Comparison of ENCODE assay signal across 20 cellular contexts in the genomic region with DNA sequence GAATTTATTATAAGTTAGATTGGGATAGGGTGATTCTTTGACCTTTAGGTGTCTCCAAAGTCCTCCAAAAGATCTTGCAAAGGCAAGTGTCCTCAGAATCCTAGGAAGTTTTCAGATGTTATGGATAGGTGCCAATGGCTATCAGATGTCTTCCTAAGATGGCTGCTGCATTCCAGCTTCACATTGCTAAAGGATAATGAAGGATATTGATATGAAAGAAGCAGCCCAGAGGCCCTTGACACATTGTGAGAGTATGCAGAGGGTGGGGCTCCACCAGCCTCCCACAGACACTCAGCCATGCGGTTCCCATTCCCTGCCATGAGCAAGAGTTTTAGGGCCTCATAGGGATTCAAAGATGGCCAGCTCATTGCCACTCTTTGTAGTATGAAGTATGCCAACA. TPM values are rescaled to one million over a fixed set of nuclear protein-coding genes. Genes with fewer than 3 reads are reported as not detected.
DNase-seq lines count a peak whose midpoint lies in the region; TF ChIP-seq lines count a peak whose summit lies in the region.
"Had no signal": no experiment of that assay in that cellular context is flagged by ENCODE, and none has a peak within 500 bp of the region (broad histone marks: within the 10 kb centered on the region; RNA-seq: fewer than 3 reads in every experiment).

No MANE protein-coding gene starts in this region.

- no peak overlapping the region for H3K4me3 ChIP-seq in AG10803 (ENCODE audit: low read length)
- H3K4me3 ChIP-seq: HAP-1, K562, PC-9 had no signal

- H3K9me3 Mint-ChIP-seq in HFFc6, result peaks cover 19% of the 10 kb centered on the region; the same call in 1 of the 2 replicates
- peaks cover 10 to 19% (median 11%) of the 10 kb centered on the region in 7 donors for H3K9me3 Mint-ChIP-seq in CD14-positive monocyte

- intact Hi-C loops in CD14-positive monocyte (cut with micrococcal nuclease), result no loop called here

- DNase-seq in AG10803 (ENCODE audit: low read depth), result peak; percentile 35
- peak; percentile 15 for DNase-seq in HFFc6
- peak; percentile 69 for DNase-seq in T1000 (lab: John Stamatoyannopoulos, UW)
- DNase-seq in iris pigment epithelial cell (ENCODE audit: low read depth), result peak; percentile 7
- no peak for DNase-seq in CD14-positive monocyte (ENCODE audit: low spot score)
- DNase-seq in retina, result no peak
- no peak for DNase-seq in inferior parietal cortex (ENCODE audit: extremely low spot score)
- DNase-seq in SHP77 (lab: John Stamatoyannopoulos, UW), result no peak
- DNase-seq: AML-193; Caco-2; CD4-positive, CD25-positive, alpha-beta regulatory T cell; NCI-H1436; NCI-H2081; NCI-H510A; NCI-H82; PC-9 had no signal

- H3K27ac Mint-ChIP-seq in HFFc6 (no peak overlapping the region), CD14-positive monocyte (no peak overlapping the region)
- H3K27ac Mint-ChIP-seq: CD4-positive, CD25-positive, alpha-beta regulatory T cell had no signal

- H3K4me1 Mint-ChIP-seq in HFFc6 (ENCODE audit: low read depth) (no peaks in the 10 kb centered on the region), CD14-positive monocyte (no peaks in the 10 kb centered on the region)
- H3K4me1 Mint-ChIP-seq: CD4-positive, CD25-positive, alpha-beta regulatory T cell had no signal

- no peaks in the 10 kb centered on the region; the same call in 1 of the 2 replicates for H3K36me3 Mint-ChIP-seq in HFFc6 (ENCODE audit: low read depth)
- no peaks in the 10 kb centered on the region for H3K36me3 Mint-ChIP-seq in CD14-positive monocyte
- H3K36me3 Mint-ChIP-seq: CD4-positive, CD25-positive, alpha-beta regulatory T cell had no signal

- H3K27me3 Mint-ChIP-seq in HFFc6 (ENCODE audit: insufficient read depth) (no peaks in the 10 kb centered on the region), CD14-positive monocyte (ENCODE audit: low read depth in 3 of 3) (peaks cover 0 to 4% (median 3%) of the 10 kb centered on the region in 3 donors)
- H3K27me3 Mint-ChIP-seq: CD4-positive, CD25-positive, alpha-beta regulatory T cell had no signal

- H3K4me3 Mint-ChIP-seq in HFFc6 (no peak overlapping the region), CD14-positive monocyte (no peak overlapping the region)
- H3K4me3 Mint-ChIP-seq: CD4-positive, CD25-positive, alpha-beta regulatory T cell had no signal

- TF ChIP-seq CTCF in AG10803 (conservative IDR thresholded peaks at IDR 0.05; ENCODE audit: low read length) (no peak), HFFc6 (IDR thresholded peaks at IDR 0.05) (no peak), CD14-positive monocyte (IDR thresholded peaks at IDR 0.05) (no peak)

RNA-seq across cellular contexts. Expression of a gene that starts 22.3 kb away (rescaled TPM):
- under 1 TPM in 4 of 6 experiments, not detected in 2; 0.12 to 0.75 (median 0.36) TPM for total RNA-seq in HFFc6 (2021; fragmentation: NEBNext Ultra II Directional; extraction: Animal tissue kit (Norgen Biotek cat#: 25700))
- not detected for polyA plus RNA-seq in CD14-positive monocyte
- total RNA-seq: Caco-2; CD4-positive, CD25-positive, alpha-beta regulatory T cell; G401; K562; PC-9; SK-MEL-5 had no signal
- polyA plus RNA-seq: CD4-positive, CD25-positive, alpha-beta regulatory T cell; K562 had no signal

Comparison
In these comparisons a context has a peak if more than half of its experiments do, and no peak if none do; other contexts are left out.
1. DNase-seq: peak in AG10803 (single experiment), HFFc6 (single experiment), T1000 (single experiment) and iris pigment epithelial cell (single experiment); none in CD14-positive monocyte (single experiment), retina (single experiment), inferior parietal cortex (single experiment) and SHP77 (0 of 2).